ENCODE assay signal across 7 cellular contexts in genomic region chr17:50421308-50422031, GRCh38. TPM values are rescaled to one million over a fixed set of nuclear protein-coding genes. Genes with fewer than 3 reads are reported as not detected.
A peak's percentile ranks its signal among the peaks of the same experiment; 100 is the strongest.
DNase-seq lines count a peak whose midpoint lies in the region; ATAC-seq and TF ChIP-seq lines count a peak whose summit lies in the region.

No MANE protein-coding gene starts in this region.

- H3K9ac ChIP-seq in neuronal stem cell (ENCODE audit: low read depth, low read length, poor library complexity), result no peak overlapping the region

- H2BK12ac ChIP-seq in neuronal stem cell (ENCODE audit: low read length), result no peak overlapping the region

- H3K4me1 ChIP-seq in esophagus muscularis mucosa (peaks cover 9 to 34% (median 26%) of the 10 kb centered on the region in 4 donors), neuronal stem cell (ENCODE audit: control insufficient read depth in 2 of 2, insufficient read depth in 1 of 2, low read depth in 1 of 2, low read length in 2 of 2) (peaks cover 5 to 9% of the 10 kb centered on the region in 2 donors)

- H2BK5ac ChIP-seq in neuronal stem cell (ENCODE audit: low read length), result no peak overlapping the region

- H2BK120ac ChIP-seq in neuronal stem cell (ENCODE audit: low read depth, low read length), result no peak overlapping the region

- H3K4me3 ChIP-seq in esophagus muscularis mucosa (peak overlapping the region; percentile 27 to 38 (median 35)), skin epidermis (peak overlapping the region in 3 of 7 experiments; percentile 5 to 12 (median 10)), neuronal stem cell (ENCODE audit: low read length in 2 of 2) (no peak overlapping the region)

- intact Hi-C loops in esophagus muscularis mucosa (cut with DNase I), result no loop called here

- WGBS in esophagus muscularis mucosa, result 50% methylated on average over 3 of the region's 3 CpGs
- no CpG with 5 or more reads among the region's 3 CpGs for WGBS in neuronal stem cell (ENCODE audit: extremely low coverage in 2 of 2, insufficient read length in 2 of 2, insufficient replicate concordance in 1 of 2), 2 donors

- no peak for TF ChIP-seq EP300 in esophagus muscularis mucosa (IDR thresholded peaks at IDR 0.05)

- ATAC-seq in GM21447 (IDR thresholded peaks at IDR 0.05; ENCODE audit: unreplicated experiment) (peak; percentile 37), GM18858 (IDR thresholded peaks at IDR 0.05; ENCODE audit: unreplicated experiment) (no peak)

- peak overlapping the region; percentile 47 to 67 (median 54) for H3K27ac ChIP-seq in esophagus muscularis mucosa (replicated peaks in 1 of 4)
- H3K27ac ChIP-seq in skin epidermis, result peak overlapping the region in 18 of 21 experiments; percentile 10 to 89 (median 62)
- no peak overlapping the region for H3K27ac ChIP-seq in neuronal stem cell (replicated peaks; ENCODE audit: low read length)

- no peak overlapping the region for H4K8ac ChIP-seq in neuronal stem cell (ENCODE audit: low read depth, low read length)

- TF ChIP-seq POLR2A in esophagus muscularis mucosa (IDR thresholded peaks at IDR 0.05; ENCODE audit: low read depth), result no peak

- H3K9me3 ChIP-seq in esophagus muscularis mucosa, result no peaks in the 10 kb centered on the region
- H3K9me3 ChIP-seq in neuronal stem cell (replicated peaks in 1 of 2; ENCODE audit: control insufficient read depth in 2 of 2, insufficient read depth in 1 of 2, low read depth in 1 of 2, low read length in 2 of 2), result no peaks in the 10 kb centered on the region

- no peak overlapping the region for H3K4ac ChIP-seq in neuronal stem cell (ENCODE audit: low read length)

- H3K27me3 ChIP-seq in esophagus muscularis mucosa (no peaks in the 10 kb centered on the region), neuronal stem cell (ENCODE audit: control insufficient read depth in 3 of 3, insufficient read depth in 3 of 3, low read depth in 1 of 3, low read length in 3 of 3) (peaks cover 0 to 16% (median 3%) of the 10 kb centered on the region in 3 experiments)

- H2BK15ac ChIP-seq in neuronal stem cell (ENCODE audit: low read length), result no peak overlapping the region

- H3K36me3 ChIP-seq in esophagus muscularis mucosa (no peaks in the 10 kb centered on the region), neuronal stem cell (replicated peaks in 1 of 2; ENCODE audit: control insufficient read depth in 2 of 2, insufficient read depth in 2 of 2, low read length in 2 of 2) (no peaks in the 10 kb centered on the region)

- no peak for TF ChIP-seq CTCF in esophagus muscularis mucosa (IDR thresholded peaks at IDR 0.05)

- no peak overlapping the region for H3K18ac ChIP-seq in neuronal stem cell (ENCODE audit: low read length)

- no peak overlapping the region for H3K23ac ChIP-seq in neuronal stem cell (ENCODE audit: low read depth, low read length, poor library complexity)

- no peak overlapping the region for H2AFZ ChIP-seq in neuronal stem cell (ENCODE audit: low read length)

- no peak overlapping the region for H3K14ac ChIP-seq in neuronal stem cell (ENCODE audit: low read length)

- H3K79me1 ChIP-seq in neuronal stem cell (ENCODE audit: low read depth, low read length), result no peaks in the 10 kb centered on the region

- peak; percentile 22 for DNase-seq in RPMI7951 (ENCODE audit: low read depth)
- DNase-seq in esophagus muscularis mucosa (ENCODE audit: extremely low spot score), result no peak
- DNase-seq in neuronal stem cell (ENCODE audit: low spot score), result no peak
- DNase-seq in cerebellar nuclear complex (lab: John Stamatoyannopoulos, UW), result no peak

- no peak overlapping the region for H2AK5ac ChIP-seq in neuronal stem cell (ENCODE audit: low read depth, low read length)

- H3K4me2 ChIP-seq in neuronal stem cell (ENCODE audit: insufficient read depth, low read length, poor library complexity, severe bottlenecking), result no peak overlapping the region

- no peak overlapping the region for H4K91ac ChIP-seq in neuronal stem cell (ENCODE audit: low read depth, low read length, poor library complexity)

RNA-seq across cellular contexts. Expression of gene ACSF2, which starts 4.5 kb away (rescaled TPM):
- total RNA-seq in RPMI7951 (2014; rRNA removed; shearing (Covaris generic)), result 19.4 and 20.4 TPM in 2 replicates
- total RNA-seq in esophagus muscularis mucosa, result 1 to 10 TPM; 6.0 to 9.6 (median 8.1) TPM
- polyA plus RNA-seq in neuronal stem cell (2013, experiment 1 of 2), result 12.5 TPM
- 13.0 TPM for polyA plus RNA-seq in neuronal stem cell (2013, experiment 2 of 2)

RNA-seq across cellular contexts. Expression of gene LRRC59, which starts 24.1 kb away (rescaled TPM):
- total RNA-seq in RPMI7951 (2014; rRNA removed; shearing (Covaris generic)), result 141 and 143 TPM in 2 replicates
- total RNA-seq in esophagus muscularis mucosa, result 10 to 100 TPM; 41.1 to 68.1 (median 62.1) TPM
- polyA plus RNA-seq in neuronal stem cell (2013, experiment 1 of 2), result 47.4 TPM
- polyA plus RNA-seq in neuronal stem cell (2013, experiment 2 of 2), result 46.5 TPM

RNA-seq across cellular contexts. Expression of gene CHAD, which starts 47.2 kb away (rescaled TPM):
- total RNA-seq in RPMI7951 (2014; rRNA removed; shearing (Covaris generic)), result not detected in 2 replicates
- total RNA-seq in esophagus muscularis mucosa, result not detected
- polyA plus RNA-seq in neuronal stem cell (2013, experiment 1 of 2), result not detected
- 0.04 TPM for polyA plus RNA-seq in neuronal stem cell (2013, experiment 2 of 2)

RNA-seq across cellular contexts. Expression of gene EME1, which starts 48.4 kb away (rescaled TPM):
- 10.6 and 14.3 TPM in 2 replicates for total RNA-seq in RPMI7951 (2014; rRNA removed; shearing (Covaris generic))
- not detected for total RNA-seq in esophagus muscularis mucosa
- 21.3 TPM for polyA plus RNA-seq in neuronal stem cell (2013, experiment 1 of 2)
- 21.0 TPM for polyA plus RNA-seq in neuronal stem cell (2013, experiment 2 of 2)

RNA-seq across cellular contexts. Expression of gene MRPL27, which starts 48.5 kb away (rescaled TPM):
- 75.2 and 120 TPM in 2 replicates for total RNA-seq in RPMI7951 (2014; rRNA removed; shearing (Covaris generic))
- total RNA-seq in esophagus muscularis mucosa, result 10 to 100 TPM; 33.6 to 58.8 (median 48.1) TPM
- 55.3 TPM for polyA plus RNA-seq in neuronal stem cell (2013, experiment 1 of 2)
- polyA plus RNA-seq in neuronal stem cell (2013, experiment 2 of 2), result 54.4 TPM

Comparison
In these comparisons a context has a peak if more than half of its experiments do, and no peak if none do; other contexts are left out.
1. H3K4me3 ChIP-seq: peak in esophagus muscularis mucosa (4 of 4); none in neuronal stem cell (0 of 2).